Comparison of ENCODE assay signal across 20 cellular contexts in the genomic region with DNA sequence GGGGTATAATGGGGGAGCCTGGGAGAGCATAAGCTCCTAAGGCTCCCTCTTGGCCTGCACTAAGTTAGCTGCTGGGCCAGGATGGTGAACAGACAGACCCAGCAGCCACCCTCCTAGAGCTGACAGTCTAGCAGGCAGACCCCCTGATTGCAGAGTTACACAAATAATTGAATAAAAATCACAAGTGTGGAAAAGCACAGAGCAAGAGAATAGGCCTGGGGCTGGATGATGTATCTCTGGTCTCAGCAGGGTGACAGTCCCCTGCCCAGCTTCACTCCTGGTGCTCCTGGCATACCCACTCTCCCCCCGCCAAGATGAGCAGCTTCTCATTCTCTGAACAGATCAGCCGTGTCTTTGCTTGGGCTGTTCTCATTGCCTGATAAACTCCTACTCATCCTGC.
DNase-seq lines count a peak whose midpoint lies in the region; ATAC-seq and TF ChIP-seq lines count a peak whose summit lies in the region.
"Had no signal": no experiment of that assay in that cellular context is flagged by ENCODE, and none has a peak within 500 bp of the region (broad histone marks: within the 10 kb centered on the region; RNA-seq: fewer than 3 reads in every experiment).

No MANE protein-coding gene starts in this region.

- no peak for ATAC-seq in stimulated activated effector memory CD8-positive, alpha-beta T cell treated with anti-CD3 and anti-CD28 coated beads, Interleukin-12 subunit alpha, Interleukin-12 subunit beta, amount 100 ng/mL, for 72 hours
- ATAC-seq in HG03442 (IDR thresholded peaks at IDR 0.05; ENCODE audit: unreplicated experiment) (no peak), GM19324 (IDR thresholded peaks at IDR 0.05; ENCODE audit: low FRiP score, unreplicated experiment) (no peak)
- ATAC-seq: A549, GM12878 had no signal

- DNase-seq in BE2C = peak; percentile 67
- peak; percentile 12 for DNase-seq in SK-N-DZ (ENCODE audit: low spot score)
- no peak for DNase-seq in endothelial cell (ENCODE audit: low spot score)
- DNase-seq in stimulated activated effector memory CD8-positive, alpha-beta T cell treated with anti-CD3 and anti-CD28 coated beads, Interleukin-12 subunit alpha, Interleukin-12 subunit beta, amount 100 ng/mL, for 72 hours (ENCODE audit: low spot score in 2 of 2) = no peak
- DNase-seq in SHP77 treated with DMSO at 0.1 percent for 48 hours (lab: John Stamatoyannopoulos, UW) = no peak
- DNase-seq: 8988T; ACHN; AML-193; C1 segment of cervical spinal cord; CD4-positive, alpha-beta memory T cell; COR-L47; DMS153; DND-41; GOT3; HFFc6 had no signal

- no peaks in the 10 kb centered on the region for H3K9me3 ChIP-seq in BE2C
- H3K9me3 ChIP-seq: A549, HAP-1 had no signal

- H3K36me3 Mint-ChIP-seq in endothelial cell (ENCODE audit: low read depth, unreplicated experiment) = no peaks in the 10 kb centered on the region
- no peaks in the 10 kb centered on the region for H3K36me3 Mint-ChIP-seq in stimulated activated effector memory CD8-positive, alpha-beta T cell treated with anti-CD3 and anti-CD28 coated beads, Interleukin-12 subunit alpha, Interleukin-12 subunit beta, amount 100 ng/mL, for 72 hours

- peaks cover 3% of the 10 kb centered on the region for H3K27me3 Mint-ChIP-seq in endothelial cell (ENCODE audit: unreplicated experiment)
- H3K27me3 Mint-ChIP-seq: CD4-positive, alpha-beta memory T cell had no signal

- no peak overlapping the region for H3K4me3 Mint-ChIP-seq in endothelial cell (ENCODE audit: unreplicated experiment)
- H3K4me3 Mint-ChIP-seq in stimulated activated effector memory CD8-positive, alpha-beta T cell treated with anti-CD3 and anti-CD28 coated beads, Interleukin-12 subunit alpha, Interleukin-12 subunit beta, amount 100 ng/mL, for 72 hours = no peak overlapping the region
- H3K4me3 Mint-ChIP-seq: HFFc6 had no signal

- H3K9me3 Mint-ChIP-seq in endothelial cell (ENCODE audit: unreplicated experiment) = no peaks in the 10 kb centered on the region
- no peaks in the 10 kb centered on the region for H3K9me3 Mint-ChIP-seq in stimulated activated effector memory CD8-positive, alpha-beta T cell treated with anti-CD3 and anti-CD28 coated beads, Interleukin-12 subunit alpha, Interleukin-12 subunit beta, amount 100 ng/mL, for 72 hours
- H3K9me3 Mint-ChIP-seq: CD4-positive, alpha-beta memory T cell; HFFc6 had no signal

- H3K4me1 Mint-ChIP-seq in endothelial cell (ENCODE audit: unreplicated experiment) = peaks cover 5% of the 10 kb centered on the region
- H3K4me1 Mint-ChIP-seq in stimulated activated effector memory CD8-positive, alpha-beta T cell treated with anti-CD3 and anti-CD28 coated beads, Interleukin-12 subunit alpha, Interleukin-12 subunit beta, amount 100 ng/mL, for 72 hours = no peaks in the 10 kb centered on the region
- H3K4me1 Mint-ChIP-seq: CD4-positive, alpha-beta memory T cell had no signal

- H3K27ac Mint-ChIP-seq in endothelial cell (ENCODE audit: unreplicated experiment) = peak overlapping the region; percentile 15
- peak overlapping the region; percentile 61 for H3K27ac Mint-ChIP-seq in stimulated activated effector memory CD8-positive, alpha-beta T cell treated with anti-CD3 and anti-CD28 coated beads, Interleukin-12 subunit alpha, Interleukin-12 subunit beta, amount 100 ng/mL, for 72 hours
- H3K27ac Mint-ChIP-seq: CD4-positive, alpha-beta memory T cell; HFFc6 had no signal

- H3K36me3 ChIP-seq in BE2C = no peaks in the 10 kb centered on the region
- H3K36me3 ChIP-seq: HAP-1 had no signal

- no peaks in the 10 kb centered on the region for H3K27me3 ChIP-seq in BE2C

- TF ChIP-seq CTCF in BE2C (IDR thresholded peaks at IDR 0.05; ENCODE audit: low read depth, low read length) = no peak
- TF ChIP-seq CTCF in endothelial cell (IDR thresholded peaks at IDR 0.05; ENCODE audit: unreplicated experiment) = no peak

- H3K4me3 ChIP-seq in BE2C (ENCODE audit: low read depth, low read length) = no peak overlapping the region
- H3K4me3 ChIP-seq: A549, GM12878, HAP-1 had no signal

- peaks cover 9% of the 10 kb centered on the region for H3K4me1 ChIP-seq in BE2C
- H3K4me1 ChIP-seq: A549, HAP-1 had no signal

Comparison
In these comparisons a context has a peak if more than half of its experiments do, and no peak if none do; other contexts are left out.
1. DNase-seq: peak in BE2C (single experiment) and SK-N-DZ (single experiment); none in endothelial cell (single experiment), stimulated activated effector memory CD8-positive, alpha-beta T cell treated with anti-CD3 and anti-CD28 coated beads, Interleukin-12 subunit alpha, Interleukin-12 subunit beta, amount 100 ng/mL, for 72 hours (0 of 2) and SHP77 treated with DMSO at 0.1 percent for 48 hours (single experiment).